ENCODE assay signal across 17 cellular contexts in the genomic region with DNA sequence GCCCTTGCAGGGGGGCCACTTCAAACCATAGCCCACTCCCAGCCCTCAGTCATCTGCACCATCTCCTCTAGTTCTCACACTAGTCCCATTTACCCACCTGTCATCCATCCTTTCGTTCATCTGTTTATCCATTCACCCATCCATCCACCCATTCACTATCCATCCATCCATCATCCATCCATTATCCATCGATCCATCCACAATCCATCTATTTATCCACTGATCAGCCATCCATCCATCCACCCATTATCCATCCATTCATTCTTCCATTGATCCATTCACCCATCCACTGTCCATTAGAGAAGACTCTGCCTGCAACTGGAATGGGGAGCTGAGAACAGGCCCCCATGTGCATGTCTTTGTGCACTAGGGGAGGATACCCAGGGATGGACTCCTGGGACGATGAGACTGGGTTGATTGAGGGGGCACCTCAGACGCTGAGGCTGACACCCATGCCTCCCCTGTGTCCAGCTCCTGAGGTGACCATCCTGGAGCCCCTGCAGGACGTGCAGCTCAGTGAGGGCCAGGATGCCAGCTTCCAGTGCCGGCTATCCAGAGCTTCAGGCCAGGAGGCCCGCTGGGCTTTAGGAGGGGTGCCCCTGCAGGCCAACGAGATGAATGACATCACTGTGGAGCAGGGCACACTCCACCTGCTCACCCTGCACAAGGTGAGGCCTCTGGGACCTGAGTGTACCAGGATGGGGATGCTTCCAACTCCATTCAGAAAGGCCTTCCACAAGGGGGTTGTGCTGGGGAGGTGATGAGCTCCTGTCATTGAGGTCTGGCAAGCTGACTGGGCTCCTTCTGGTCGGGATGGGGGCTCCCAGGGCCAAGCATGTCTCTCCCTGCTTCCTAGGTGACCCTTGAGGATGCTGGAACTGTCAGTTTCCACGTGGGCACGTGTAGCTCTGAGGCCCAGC.
DNase-seq lines count a peak whose midpoint lies in the region; ATAC-seq, FAIRE-seq and TF ChIP-seq lines count a peak whose summit lies in the region.
"Had no signal": no experiment of that assay in that cellular context is flagged by ENCODE, and none has a peak within 500 bp of the region (broad histone marks: within the 10 kb centered on the region; RNA-seq: fewer than 3 reads in every experiment).

No MANE protein-coding gene starts in this region.

- no peak overlapping the region for H3K18ac ChIP-seq in H1 (ENCODE audit: extremely low read depth, low read length)

- no peak overlapping the region for H2BK20ac ChIP-seq in H1 (ENCODE audit: low read length)

- H3K4me3 ChIP-seq in heart right ventricle (no peak overlapping the region), H1 (ENCODE audit: extremely low read depth in 1 of 4, insufficient read depth in 2 of 4, low read depth in 3 of 4, low read length in 4 of 4) (no peak overlapping the region), aorta (ENCODE audit: low read length in 2 of 2) (no peak overlapping the region)
- H3K4me3 ChIP-seq: adrenal gland had no signal

- H3K4me1 ChIP-seq in heart right ventricle, result peaks cover 0 to 3% (median 0%) of the 10 kb centered on the region in 9 donors
- H3K4me1 ChIP-seq in H1 (replicated peaks in 1 of 4; ENCODE audit: control insufficient read depth in 3 of 4, insufficient read depth in 4 of 4, low read length in 3 of 4), result no peaks in the 10 kb centered on the region
- no peaks in the 10 kb centered on the region for H3K4me1 ChIP-seq in aorta (ENCODE audit: control insufficient read depth in 1 of 2, insufficient read depth in 2 of 2, low read length in 2 of 2)
- H3K4me1 ChIP-seq: adrenal gland had no signal

- no peak overlapping the region for H2BK12ac ChIP-seq in H1 (ENCODE audit: low read depth, low read length)

- H3K27me3 ChIP-seq in heart right ventricle (no peaks in the 10 kb centered on the region), H1 (replicated peaks in 1 of 4; ENCODE audit: control insufficient read depth in 3 of 4, extremely low read depth in 1 of 4, insufficient read depth in 3 of 4, low read length in 3 of 4) (no peaks in the 10 kb centered on the region; a peak in 1 of 7 replicates), aorta (ENCODE audit: control insufficient read depth in 1 of 2, insufficient read depth in 2 of 2, low read length in 1 of 2) (no peaks in the 10 kb centered on the region)
- H3K27me3 ChIP-seq: adrenal gland had no signal

- H3K9me3 ChIP-seq in heart right ventricle, result peaks cover 0 to 11% (median 0%) of the 10 kb centered on the region in 11 donors
- H3K9me3 ChIP-seq in H1 (ENCODE audit: insufficient read depth in 2 of 2, low read depth in 1 of 2, low read length in 1 of 2), result peaks cover 7 to 9% of the 10 kb centered on the region in 2 experiments; a peak in 3 of 4 replicates
- H3K9me3 ChIP-seq in aorta (ENCODE audit: control insufficient read depth, low read length), result peaks cover 6% of the 10 kb centered on the region
- H3K9me3 ChIP-seq: adrenal gland had no signal

- no peak for TF ChIP-seq CTCF in heart right ventricle (IDR thresholded peaks at IDR 0.05)
- TF ChIP-seq CTCF in H1 (IDR thresholded peaks at IDR 0.05; ENCODE audit: control extremely low read depth in 1 of 3, insufficient read depth in 1 of 3, low read depth in 1 of 3, low read length in 3 of 3), result peak; percentile 24 to 55 (median 55); a peak in 3 of 4 replicates

- H4K20me1 ChIP-seq in H1 (replicated peaks in 1 of 2; ENCODE audit: control insufficient read depth in 1 of 2, insufficient read depth in 2 of 2, low read length in 2 of 2), result peaks cover 0 to 7% of the 10 kb centered on the region in 2 experiments

- DNase-seq in left ventricle myocardium superior, result peak; percentile 21
- no peak for DNase-seq in heart right ventricle
- peak; percentile 15 for DNase-seq in NAMALWA (ENCODE audit: low spot score)
- no peak for DNase-seq in H1 (ENCODE audit: low read depth in 1 of 2, low spot score in 2 of 2)
- peak; percentile 33 to 52 for DNase-seq in aorta
- DNase-seq in stimulated activated naive CD4-positive, alpha-beta T cell (lab: John Stamatoyannopoulos, UW), result no peak
- DNase-seq in erythroblast (lab: John Stamatoyannopoulos, UW), result no peak
- DNase-seq in NCI-H345 treated with DMSO at 0.1 percent for 48 hours (lab: John Stamatoyannopoulos, UW; ENCODE audit: unreplicated experiment), result no peak
- DNase-seq: activated CD8-positive, alpha-beta memory T cell treated with anti-CD3 and anti-CD28 coated beads, Interleukin-2, amount 50 U/mL, for 4 hours; dermis blood vessel endothelial cell; GF-D8; MV-4-11; NCI-H226; retina had no signal

- H4K5ac ChIP-seq in H1 (ENCODE audit: insufficient read length, low read depth, low read length), result no peak overlapping the region

- CTCF ChIA-PET in H1 (lab: Charles Lee; ENCODE audit: partially characterized antibody), result interaction anchor here (0.6 to 2.7 kb wide), 21 partner anchors 9 to 192 kb away, joined by 3 to 19 read pairs (median 3); no protein-coding TSS in a partner anchor

- no peak overlapping the region for H3K9ac ChIP-seq in H1 (replicated peaks in 1 of 4; ENCODE audit: extremely low read depth in 1 of 4, low read depth in 3 of 4, low read length in 3 of 4)

- H2BK15ac ChIP-seq in H1 (ENCODE audit: low read length), result no peak overlapping the region

- H3K79me2 ChIP-seq in H1 (ENCODE audit: control insufficient read depth in 1 of 2, insufficient read depth in 2 of 2, low read length in 2 of 2), result no peaks in the 10 kb centered on the region

- peaks cover 11% of the 10 kb centered on the region; the same call in 1 of the 2 replicates for H3K23me2 ChIP-seq in H1 (ENCODE audit: low read depth, low read length)

- POLR2A ChIA-PET in H1 (lab: Charles Lee; ENCODE audit: partially characterized antibody), result interaction anchor here (0.9 to 1.6 kb wide), 4 partner anchors 9 to 95 kb away, joined by 3 to 4 read pairs (median 3); no protein-coding TSS in a partner anchor

- TF ChIP-seq RAD21 in H1 (IDR thresholded peaks at IDR 0.05 in 1 of 2, conservative IDR thresholded peaks at IDR 0.05 in 1 of 2; ENCODE audit: low read depth in 2 of 2, low read length in 2 of 2), result peak; percentile 18 to 34; a peak in 2 of 4 replicates

- H3K4me2 ChIP-seq in H1 (ENCODE audit: insufficient read depth in 1 of 2, low read depth in 2 of 2, low read length in 2 of 2), result no peak overlapping the region

- H3K56ac ChIP-seq in H1 (replicated peaks; ENCODE audit: insufficient read length, low read depth, low read length), result no peak overlapping the region

- no peak for TF ChIP-seq EP300 in H1 (IDR thresholded peaks at IDR 0.05; ENCODE audit: borderline replicate concordance in 1 of 2, low read depth in 2 of 2, low read length in 2 of 2)

- intact Hi-C loops in left ventricle myocardium superior (cut with micrococcal nuclease), result no loop called here
- intact Hi-C loops in heart right ventricle (cut with DNase I), result no loop called here
- intact Hi-C loops in aorta (cut with DNase I), result loop anchor here in 1 of 2 donors (5.0 kb wide), 1 partner anchor 467 kb away; no protein-coding TSS in a partner anchor

- no peak overlapping the region for H3K23ac ChIP-seq in H1 (ENCODE audit: insufficient read length)

- H2AFZ ChIP-seq in H1 (ENCODE audit: low read length), result no peak overlapping the region

- no peak overlapping the region for H4K91ac ChIP-seq in H1 (replicated peaks; ENCODE audit: insufficient read length, low read length)

- H4K8ac ChIP-seq in H1 (ENCODE audit: extremely low read depth, insufficient read depth, low read length), result no peak overlapping the region

- H3K14ac ChIP-seq in H1 (ENCODE audit: insufficient read length), result no peak overlapping the region

- H3K79me1 ChIP-seq in H1 (ENCODE audit: low read depth, low read length), result no peaks in the 10 kb centered on the region

- ATAC-seq in left ventricle myocardium superior (no peak), heart right ventricle (no peak), aorta (ENCODE audit: low FRiP score) (no peak)

- no peak overlapping the region for H2BK5ac ChIP-seq in H1 (ENCODE audit: low read depth, low read length)

- WGBS in heart right ventricle, 2 donors, result 72 to 78% methylated on average over 11 of the region's 11 CpGs
- WGBS in H1 (ENCODE audit: extremely low coverage in 1 of 2, insufficient coverage in 1 of 2, insufficient read length in 1 of 2, insufficient replicate concordance in 2 of 2, low coverage in 1 of 2, low lambda C conversion rate in 2 of 2, missing lambda C conversion rate in 1 of 2), 2 experiments, result 86 to 100% methylated on average over 1 to 11 of the region's 11 CpGs
- WGBS in aorta, 2 donors, result 74 to 78% methylated on average over 11 of the region's 11 CpGs

- H2BK120ac ChIP-seq in H1 (replicated peaks; ENCODE audit: low read depth, low read length), result no peak overlapping the region

- peaks cover 0 to 82% (median 5%) of the 10 kb centered on the region in 9 donors for H3K36me3 ChIP-seq in heart right ventricle
- no peaks in the 10 kb centered on the region; a peak in 2 of 8 replicates for H3K36me3 ChIP-seq in H1 (ENCODE audit: control insufficient read depth in 2 of 4, insufficient read depth in 4 of 4, low read length in 3 of 4)
- H3K36me3 ChIP-seq in aorta (ENCODE audit: control insufficient read depth in 1 of 2, insufficient read depth in 2 of 2, low read length in 1 of 2), result no peaks in the 10 kb centered on the region
- H3K36me3 ChIP-seq: adrenal gland had no signal

- FAIRE-seq in H1 (lab: Jason Lieb, UNC), result no peak

- no peak overlapping the region for H2AK5ac ChIP-seq in H1 (ENCODE audit: low read depth, low read length)

- H3K4ac ChIP-seq in H1 (replicated peaks; ENCODE audit: insufficient read length, low read depth, low read length), result no peak overlapping the region

- TF ChIP-seq POLR2A in H1 (IDR thresholded peaks at IDR 0.05; ENCODE audit: control extremely low read depth in 1 of 2, low read depth in 2 of 2, low read length in 2 of 2), result no peak
- no peak for TF ChIP-seq POLR2A in erythroblast (IDR thresholded peaks at IDR 0.05; ENCODE audit: low read length)

- no peak overlapping the region for H3K27ac ChIP-seq in heart right ventricle
- no peak overlapping the region for H3K27ac ChIP-seq in H1 (ENCODE audit: low read depth, low read length)
- H3K27ac ChIP-seq in aorta (ENCODE audit: low read depth in 1 of 2, low read length in 2 of 2), result no peak overlapping the region
- H3K27ac ChIP-seq: adrenal gland, C4-2B, HL-60 had no signal

TF ChIP-seq in H1, 55 proteins besides CTCF, POLR2A, EP300 and RAD21:
- no peak for TF ChIP-seq CHD2 (IDR thresholded peaks at IDR 0.05; ENCODE audit: low read length)

Comparison
In these comparisons a context has a peak if more than half of its experiments do, and no peak if none do; other contexts are left out.
1. DNase-seq: peak in left ventricle myocardium superior (single experiment), NAMALWA (single experiment) and aorta (2 of 2); none in heart right ventricle (0 of 2), H1 (0 of 2), stimulated activated naive CD4-positive, alpha-beta T cell (0 of 6), erythroblast (0 of 2) and NCI-H345 treated with DMSO at 0.1 percent for 48 hours (single experiment).
2. CTCF ChIP-seq: peak in H1 (3 of 3); none in heart right ventricle (0 of 9).